20 cellular contexts compared by ENCODE assay signal in genomic region chr2:35714883-35715282, GRCh38.
"Had no signal": no experiment of that assay in that cellular context is flagged by ENCODE, and none has a peak within 500 bp of the region (broad histone marks: within the 10 kb centered on the region; RNA-seq: fewer than 3 reads in every experiment).

No MANE protein-coding gene starts in this region.

- DNase-seq: activated CD4-positive, alpha-beta T cell treated with anti-CD3 and anti-CD28 coated beads for 48 hours; activated CD4-positive, alpha-beta T cell treated with anti-CD3 and anti-CD28 coated beads, Interleukin-2, amount 50 U/mL, for 4 hours; activated CD4-positive, CD25-positive, alpha-beta regulatory T cell treated with anti-CD3 and anti-CD28 coated beads, Interleukin-2, amount 50 U/mL, for 72 hours; activated CD8-positive, alpha-beta memory T cell treated with anti-CD3 and anti-CD28 coated beads, Interleukin-2, amount 10 ng/mL, durations not matched to agents 7 days and 5 days; activated effector memory CD4-positive, alpha-beta T cell treated with Interleukin-2 at 50 U/mL for 16 hours; activated naive CD4-positive, alpha-beta T cell; activated naive CD8-positive, alpha-beta T cell treated with anti-CD3 and anti-CD28 coated beads, Interleukin-2, amount 50 U/mL, for 24 hours; activated T-cell treated with anti-CD3 and anti-CD28 coated beads, Interleukin-2, amount 50 U/mL, for 24 hours; amniotic stem cell; brain microvascular endothelial cell; cerebellar nuclear complex; NCI-H1105 treated with DMSO at 0.1 percent for 48 hours; NCI-H1436 treated with DMSO at 0.1 percent for 48 hours; NCI-H187; NCI-H2081; NCI-H510A treated with DMSO at 0.1 percent for 48 hours; NCI-H69; NK-92 treated with Interleukin-12 subunit alpha and Interleukin-12 subunit beta, amount 100 ng/mL, for 24 hours; SHP77 treated with DMSO at 0.1 percent for 48 hours had no signal

- H3K4me3 ChIP-seq: ascending aorta had no signal
